ENCODE assay signal across 19 cellular contexts in the genomic region with DNA sequence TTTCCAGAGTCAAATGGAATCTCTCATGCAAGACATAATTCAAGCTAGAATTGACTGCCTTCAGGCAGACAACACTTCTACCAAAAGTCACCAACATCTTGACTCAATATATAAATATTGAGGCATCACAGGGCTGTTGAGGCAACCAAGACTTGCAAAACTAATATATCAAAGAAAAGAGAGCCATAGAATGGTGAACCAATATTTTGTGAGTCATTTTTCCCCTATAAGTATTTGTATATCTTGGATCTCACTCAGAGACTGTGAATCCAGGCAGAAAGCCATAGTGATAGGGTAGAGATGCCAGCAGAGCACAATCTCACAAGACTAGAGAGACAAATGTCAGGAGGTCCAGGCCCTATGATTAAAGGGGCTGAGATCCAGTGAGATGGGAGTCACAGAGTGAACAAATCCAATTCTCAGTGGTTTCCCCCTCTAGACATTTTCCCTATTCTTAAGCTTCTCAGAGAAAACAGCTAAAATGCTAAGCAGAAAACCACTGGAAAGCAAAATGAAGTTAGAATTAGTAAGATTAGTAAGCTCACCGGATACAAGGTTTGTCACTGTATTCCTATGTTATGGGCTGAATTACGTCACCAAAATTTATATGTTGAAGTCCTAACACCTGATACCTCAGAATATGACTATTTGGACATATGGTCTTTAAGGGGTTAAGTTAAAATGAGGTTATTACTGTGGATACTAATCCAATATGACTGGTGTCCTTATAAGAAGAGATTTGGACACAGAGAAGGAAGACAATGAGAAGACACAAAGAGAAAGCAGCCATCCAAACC.
DNase-seq lines count a peak whose midpoint lies in the region; ATAC-seq, FAIRE-seq and TF ChIP-seq lines count a peak whose summit lies in the region.
"Had no signal": no experiment of that assay in that cellular context is flagged by ENCODE, and none has a peak within 500 bp of the region (broad histone marks: within the 10 kb centered on the region; RNA-seq: fewer than 3 reads in every experiment).

No MANE protein-coding gene starts in this region.

- ATAC-seq in A549 (peak in 1 of 2 experiments; percentile 80; a peak in 3 of 6 replicates), HCT116 (no peak), GM19467 (IDR thresholded peaks at IDR 0.05; ENCODE audit: unreplicated experiment) (no peak), Right ventricle myocardium superior (ENCODE audit: poor library complexity) (no peak), heart right ventricle (no peak)
- ATAC-seq: left lobe of liver had no signal

- POLR2A ChIA-PET in A549 (lab: Yijun Ruan, JAX) (no interaction called here), HCT116 (lab: Charles Lee) (no interaction called here)

- CTCF ChIA-PET in A549 (lab: Yijun Ruan, JAX) = interaction anchor here (1.0 kb wide), 1 partner anchor 25 kb away, joined by 3 read pairs; no protein-coding TSS in a partner anchor
- CTCF ChIA-PET in HCT116 (lab: Charles Lee) = no interaction called here

- no peak for TF ChIP-seq CTCF in A549 (IDR thresholded peaks at IDR 0.05)
- TF ChIP-seq CTCF in HCT116 (IDR thresholded peaks at IDR 0.05 in 2 of 3, conservative IDR thresholded peaks at IDR 0.05 in 1 of 3; ENCODE audit: borderline replicate concordance in 1 of 3, insufficient read depth in 1 of 3, low read depth in 2 of 3, low read length in 2 of 3) = no peak
- no peak for TF ChIP-seq CTCF in heart right ventricle (IDR thresholded peaks at IDR 0.05)
- no peak for TF ChIP-seq CTCF in GM10266 (IDR thresholded peaks at IDR 0.05; ENCODE audit: control insufficient read depth, insufficient read depth, low read depth, missing control alignments)

- BruUV-seq in HCT116 (replicated peaks; lab: Mats Ljungman, UMichigan) = no TSS peak

- H3K27ac ChIP-seq in A549 = 0 out of 6 replicates have a peak overlapping the region, but pooled peaks of 1 of the 2 experiments have one; percentile 45
- H3K27ac ChIP-seq in HCT116 (ENCODE audit: low read depth, low read length) = no peak overlapping the region
- H3K27ac ChIP-seq in heart right ventricle = no peak overlapping the region
- H3K27ac ChIP-seq: colonic mucosa, epithelial cell of prostate, SJSA1 had no signal

- no peaks in the 10 kb centered on the region for H3K27me3 ChIP-seq in HCT116 (ENCODE audit: insufficient read depth, low read length)
- H3K27me3 ChIP-seq in heart right ventricle = no peaks in the 10 kb centered on the region
- H3K27me3 ChIP-seq: colonic mucosa, SJSA1 had no signal

- WGBS in A549 (ENCODE audit: missing lambda C conversion rate) = 71% methylated on average over 2 of the region's 2 CpGs
- WGBS in heart right ventricle, 2 donors = 84 to 87% methylated on average over 2 of the region's 2 CpGs

- FAIRE-seq in A549 (lab: Jason Lieb, UNC) = no peak
- FAIRE-seq: urothelium cell line had no signal

- peak in 1 of 2 experiments; percentile 45; a peak in 1 of 5 replicates for TF ChIP-seq EP300 in A549 (IDR thresholded peaks at IDR 0.05)

- H3K36me3 ChIP-seq in HCT116 (ENCODE audit: control insufficient read depth in 1 of 2, insufficient read depth in 2 of 2, low read length in 2 of 2) (no peaks in the 10 kb centered on the region), heart right ventricle (no peaks in the 10 kb centered on the region)
- H3K36me3 ChIP-seq: colonic mucosa, SJSA1 had no signal

- H3K4me2 ChIP-seq in A549 (peak overlapping the region; percentile 39; the same call in 2 of the 3 replicates), HCT116 (ENCODE audit: low read length) (no peak overlapping the region)

- TF ChIP-seq POLR2A in A549 (IDR thresholded peaks at IDR 0.05; ENCODE audit: low read length) (no peak), HCT116 (IDR thresholded peaks at IDR 0.05; ENCODE audit: borderline replicate concordance, extremely low read depth, insufficient read depth, insufficient read length) (no peak)

- DNase-seq in A549 (ENCODE audit: low read depth in 1 of 2, low spot score in 1 of 2) (peak in 1 of 2 experiments; percentile 33), HCT116 (ENCODE audit: low read depth, low spot score) (no peak), T1000 (lab: John Stamatoyannopoulos, UW) (peak; percentile 5), fibroblast of peridontal ligament (ENCODE audit: extremely low read depth) (peak; percentile 92), Right ventricle myocardium superior (no peak), heart right ventricle (no peak), GM10266 (ENCODE audit: extremely low spot score) (no peak)
- DNase-seq: activated CD4-positive, alpha-beta memory T cell treated with anti-CD3 and anti-CD28 coated beads for 36 hours; activated T-cell treated with anti-CD3 and anti-CD28 coated beads, Interleukin-2, amount 50 U/mL, for 48 hours; Caco-2; colonic mucosa; H7; hippocampal formation; NCI-H2171 had no signal

- intact Hi-C loops in HCT116 (cut with micrococcal nuclease) = no loop called here
- intact Hi-C loops in Right ventricle myocardium superior (cut with DNase I) = no loop called here
- intact Hi-C loops in heart right ventricle (cut with DNase I) = no loop called here

- no peaks in the 10 kb centered on the region for H4K20me1 ChIP-seq in HCT116 (ENCODE audit: insufficient read depth)

- no peak overlapping the region for H3K9ac ChIP-seq in HCT116 (ENCODE audit: low read length)

- H2AFZ ChIP-seq in HCT116 (ENCODE audit: low read depth, low read length, poor library complexity, severe bottlenecking) = peak overlapping the region; percentile 16

- RAD21 ChIA-PET in HCT116 (lab: Charles Lee; ENCODE audit: low non-redundant PET in 1 of 2, low total read pairs in 2 of 2, uncharacterized antibody in 2 of 2, unreplicated experiment in 2 of 2) = no interaction called here

- H3K79me2 ChIP-seq in HCT116 (ENCODE audit: insufficient read depth, low read length) = no peaks in the 10 kb centered on the region

- no peaks in the 10 kb centered on the region for H3K9me3 ChIP-seq in A549
- no peaks in the 10 kb centered on the region for H3K9me3 ChIP-seq in HCT116 (ENCODE audit: control insufficient read depth in 1 of 2, insufficient read depth in 1 of 2, low read depth in 1 of 2, low read length in 2 of 2)
- no peaks in the 10 kb centered on the region for H3K9me3 ChIP-seq in heart right ventricle
- H3K9me3 ChIP-seq: Caco-2, colonic mucosa, SJSA1 had no signal

- TF ChIP-seq RAD21 in A549 (conservative IDR thresholded peaks at IDR 0.05 in 1 of 2, IDR thresholded peaks at IDR 0.05 in 1 of 2) = 0 out of 5 replicates have a peak, but pooled peaks of 1 of the 2 experiments have one; percentile 18
- TF ChIP-seq RAD21 in HCT116 (IDR thresholded peaks at IDR 0.05; ENCODE audit: low read depth) = no peak

- H3K4me3 ChIP-seq in A549 (no peak overlapping the region), HCT116 (replicated peaks in 1 of 2; ENCODE audit: low read depth in 1 of 2, low read length in 2 of 2) (no peak overlapping the region), heart right ventricle (no peak overlapping the region)
- H3K4me3 ChIP-seq: colonic mucosa, SJSA1 had no signal

- H3K4me1 ChIP-seq in A549 = peaks cover 19% of the 10 kb centered on the region; the same call in 2 of the 3 replicates
- H3K4me1 ChIP-seq in HCT116 (ENCODE audit: control insufficient read depth in 1 of 2, insufficient read depth in 2 of 2, low read length in 2 of 2) = peaks cover 0 to 10% of the 10 kb centered on the region in 2 experiments; a peak in 2 of 4 replicates
- H3K4me1 ChIP-seq in heart right ventricle = no peaks in the 10 kb centered on the region
- H3K4me1 ChIP-seq: Caco-2, colonic mucosa had no signal

- no peaks in the 10 kb centered on the region for H3K9me2 ChIP-seq in HCT116 (ENCODE audit: insufficient read depth)

TF ChIP-seq in A549, 52 proteins besides CTCF, POLR2A, EP300 and RAD21 (continues in another document):
- TF ChIP-seq JUNB (IDR thresholded peaks at IDR 0.05) = peak; percentile 71
- TF ChIP-seq, protein P1, sequence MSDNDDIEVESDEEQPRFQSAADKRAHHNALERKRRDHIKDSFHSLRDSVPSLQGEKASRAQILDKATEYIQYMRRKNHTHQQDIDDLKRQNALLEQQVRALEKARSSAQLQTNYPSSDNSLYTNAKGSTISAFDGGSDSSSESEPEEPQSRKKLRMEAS (IDR thresholded peaks at IDR 0.05) = no peak
- TF ChIP-seq, protein P2, sequence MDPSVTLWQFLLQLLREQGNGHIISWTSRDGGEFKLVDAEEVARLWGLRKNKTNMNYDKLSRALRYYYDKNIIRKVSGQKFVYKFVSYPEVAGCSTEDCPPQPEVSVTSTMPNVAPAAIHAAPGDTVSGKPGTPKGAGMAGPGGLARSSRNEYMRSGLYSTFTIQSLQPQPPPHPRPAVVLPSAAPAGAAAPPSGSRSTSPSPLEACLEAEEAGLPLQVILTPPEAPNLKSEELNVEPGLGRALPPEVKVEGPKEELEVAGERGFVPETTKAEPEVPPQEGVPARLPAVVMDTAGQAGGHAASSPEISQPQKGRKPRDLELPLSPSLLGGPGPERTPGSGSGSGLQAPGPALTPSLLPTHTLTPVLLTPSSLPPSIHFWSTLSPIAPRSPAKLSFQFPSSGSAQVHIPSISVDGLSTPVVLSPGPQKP (IDR thresholded peaks at IDR 0.05; ENCODE audit: low read depth, low read length) = no peak
- TF ChIP-seq SMC3 (IDR thresholded peaks at IDR 0.05) = no peak
- TF ChIP-seq CEBPB (IDR thresholded peaks at IDR 0.05) = peak; percentile 27 to 73; a peak in 3 of 4 replicates
- peak; percentile 53; the same call in 1 of the 2 replicates for TF ChIP-seq GATA3 (IDR thresholded peaks at IDR 0.05; ENCODE audit: borderline replicate concordance)

TF ChIP-seq in HCT116, 20 proteins besides CTCF, POLR2A, EP300 and RAD21:
- TF ChIP-seq YY1 (IDR thresholded peaks at IDR 0.05; ENCODE audit: extremely low read depth, insufficient replicate concordance, low read depth, low read length) (no peak), SRF (IDR thresholded peaks at IDR 0.05; ENCODE audit: low read depth) (no peak), JUND (IDR thresholded peaks at IDR 0.05) (no peak), FOSL1 (IDR thresholded peaks at IDR 0.05; ENCODE audit: low read depth) (0 out of 2 replicates have a peak, but pooled peaks have one; percentile 17), EZH2phosphoT487 (IDR thresholded peaks at IDR 0.05; ENCODE audit: borderline replicate concordance) (no peak)
TF ChIP-seq in HCT116: peak in this region for 1.

Comparison
In these comparisons a context has a peak if more than half of its experiments do, and no peak if none do; other contexts are left out.
1. DNase-seq: peak in T1000 (single experiment) and fibroblast of peridontal ligament (single experiment); none in HCT116 (single experiment), Right ventricle myocardium superior (single experiment), heart right ventricle (0 of 2) and GM10266 (single experiment).